In the genomic region with DNA sequence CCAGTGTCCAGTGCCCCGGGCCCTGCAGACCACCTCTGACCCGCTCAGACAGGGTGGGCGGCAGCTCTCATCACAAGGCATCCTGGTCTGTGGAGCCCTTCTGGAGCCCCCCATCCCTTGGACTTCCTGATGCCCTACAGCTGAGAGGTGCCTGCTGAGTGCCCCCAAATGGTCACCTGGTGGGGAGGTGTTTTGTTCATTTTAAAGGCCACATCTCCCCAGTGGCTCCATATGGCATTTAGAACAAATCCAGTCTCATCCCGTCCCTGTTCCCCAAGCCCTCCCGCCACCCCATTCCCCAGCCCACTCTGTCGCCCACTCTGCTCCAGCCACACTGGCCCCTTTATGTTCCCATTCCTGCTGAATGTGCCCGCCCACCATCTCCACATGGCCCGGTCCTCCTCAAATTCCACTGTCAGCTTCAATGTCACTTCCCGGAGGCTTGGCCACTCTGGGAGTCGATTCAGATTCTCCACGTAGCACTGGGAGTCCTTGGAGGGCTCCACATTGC, we compare ENCODE assay signal across 1 cellular context.
TF ChIP-seq lines count a peak whose summit lies in the region.

No MANE protein-coding gene starts in this region.

TF ChIP-seq in H1, 55 proteins besides CTCF, POLR2A, EP300 and RAD21:
- TF ChIP-seq SP4 (IDR thresholded peaks at IDR 0.05; ENCODE audit: low read length), result no peak
- no peak for TF ChIP-seq FOSL1 (IDR thresholded peaks at IDR 0.05; ENCODE audit: insufficient read depth, low read depth, low read length)
- TF ChIP-seq, protein P1, sequence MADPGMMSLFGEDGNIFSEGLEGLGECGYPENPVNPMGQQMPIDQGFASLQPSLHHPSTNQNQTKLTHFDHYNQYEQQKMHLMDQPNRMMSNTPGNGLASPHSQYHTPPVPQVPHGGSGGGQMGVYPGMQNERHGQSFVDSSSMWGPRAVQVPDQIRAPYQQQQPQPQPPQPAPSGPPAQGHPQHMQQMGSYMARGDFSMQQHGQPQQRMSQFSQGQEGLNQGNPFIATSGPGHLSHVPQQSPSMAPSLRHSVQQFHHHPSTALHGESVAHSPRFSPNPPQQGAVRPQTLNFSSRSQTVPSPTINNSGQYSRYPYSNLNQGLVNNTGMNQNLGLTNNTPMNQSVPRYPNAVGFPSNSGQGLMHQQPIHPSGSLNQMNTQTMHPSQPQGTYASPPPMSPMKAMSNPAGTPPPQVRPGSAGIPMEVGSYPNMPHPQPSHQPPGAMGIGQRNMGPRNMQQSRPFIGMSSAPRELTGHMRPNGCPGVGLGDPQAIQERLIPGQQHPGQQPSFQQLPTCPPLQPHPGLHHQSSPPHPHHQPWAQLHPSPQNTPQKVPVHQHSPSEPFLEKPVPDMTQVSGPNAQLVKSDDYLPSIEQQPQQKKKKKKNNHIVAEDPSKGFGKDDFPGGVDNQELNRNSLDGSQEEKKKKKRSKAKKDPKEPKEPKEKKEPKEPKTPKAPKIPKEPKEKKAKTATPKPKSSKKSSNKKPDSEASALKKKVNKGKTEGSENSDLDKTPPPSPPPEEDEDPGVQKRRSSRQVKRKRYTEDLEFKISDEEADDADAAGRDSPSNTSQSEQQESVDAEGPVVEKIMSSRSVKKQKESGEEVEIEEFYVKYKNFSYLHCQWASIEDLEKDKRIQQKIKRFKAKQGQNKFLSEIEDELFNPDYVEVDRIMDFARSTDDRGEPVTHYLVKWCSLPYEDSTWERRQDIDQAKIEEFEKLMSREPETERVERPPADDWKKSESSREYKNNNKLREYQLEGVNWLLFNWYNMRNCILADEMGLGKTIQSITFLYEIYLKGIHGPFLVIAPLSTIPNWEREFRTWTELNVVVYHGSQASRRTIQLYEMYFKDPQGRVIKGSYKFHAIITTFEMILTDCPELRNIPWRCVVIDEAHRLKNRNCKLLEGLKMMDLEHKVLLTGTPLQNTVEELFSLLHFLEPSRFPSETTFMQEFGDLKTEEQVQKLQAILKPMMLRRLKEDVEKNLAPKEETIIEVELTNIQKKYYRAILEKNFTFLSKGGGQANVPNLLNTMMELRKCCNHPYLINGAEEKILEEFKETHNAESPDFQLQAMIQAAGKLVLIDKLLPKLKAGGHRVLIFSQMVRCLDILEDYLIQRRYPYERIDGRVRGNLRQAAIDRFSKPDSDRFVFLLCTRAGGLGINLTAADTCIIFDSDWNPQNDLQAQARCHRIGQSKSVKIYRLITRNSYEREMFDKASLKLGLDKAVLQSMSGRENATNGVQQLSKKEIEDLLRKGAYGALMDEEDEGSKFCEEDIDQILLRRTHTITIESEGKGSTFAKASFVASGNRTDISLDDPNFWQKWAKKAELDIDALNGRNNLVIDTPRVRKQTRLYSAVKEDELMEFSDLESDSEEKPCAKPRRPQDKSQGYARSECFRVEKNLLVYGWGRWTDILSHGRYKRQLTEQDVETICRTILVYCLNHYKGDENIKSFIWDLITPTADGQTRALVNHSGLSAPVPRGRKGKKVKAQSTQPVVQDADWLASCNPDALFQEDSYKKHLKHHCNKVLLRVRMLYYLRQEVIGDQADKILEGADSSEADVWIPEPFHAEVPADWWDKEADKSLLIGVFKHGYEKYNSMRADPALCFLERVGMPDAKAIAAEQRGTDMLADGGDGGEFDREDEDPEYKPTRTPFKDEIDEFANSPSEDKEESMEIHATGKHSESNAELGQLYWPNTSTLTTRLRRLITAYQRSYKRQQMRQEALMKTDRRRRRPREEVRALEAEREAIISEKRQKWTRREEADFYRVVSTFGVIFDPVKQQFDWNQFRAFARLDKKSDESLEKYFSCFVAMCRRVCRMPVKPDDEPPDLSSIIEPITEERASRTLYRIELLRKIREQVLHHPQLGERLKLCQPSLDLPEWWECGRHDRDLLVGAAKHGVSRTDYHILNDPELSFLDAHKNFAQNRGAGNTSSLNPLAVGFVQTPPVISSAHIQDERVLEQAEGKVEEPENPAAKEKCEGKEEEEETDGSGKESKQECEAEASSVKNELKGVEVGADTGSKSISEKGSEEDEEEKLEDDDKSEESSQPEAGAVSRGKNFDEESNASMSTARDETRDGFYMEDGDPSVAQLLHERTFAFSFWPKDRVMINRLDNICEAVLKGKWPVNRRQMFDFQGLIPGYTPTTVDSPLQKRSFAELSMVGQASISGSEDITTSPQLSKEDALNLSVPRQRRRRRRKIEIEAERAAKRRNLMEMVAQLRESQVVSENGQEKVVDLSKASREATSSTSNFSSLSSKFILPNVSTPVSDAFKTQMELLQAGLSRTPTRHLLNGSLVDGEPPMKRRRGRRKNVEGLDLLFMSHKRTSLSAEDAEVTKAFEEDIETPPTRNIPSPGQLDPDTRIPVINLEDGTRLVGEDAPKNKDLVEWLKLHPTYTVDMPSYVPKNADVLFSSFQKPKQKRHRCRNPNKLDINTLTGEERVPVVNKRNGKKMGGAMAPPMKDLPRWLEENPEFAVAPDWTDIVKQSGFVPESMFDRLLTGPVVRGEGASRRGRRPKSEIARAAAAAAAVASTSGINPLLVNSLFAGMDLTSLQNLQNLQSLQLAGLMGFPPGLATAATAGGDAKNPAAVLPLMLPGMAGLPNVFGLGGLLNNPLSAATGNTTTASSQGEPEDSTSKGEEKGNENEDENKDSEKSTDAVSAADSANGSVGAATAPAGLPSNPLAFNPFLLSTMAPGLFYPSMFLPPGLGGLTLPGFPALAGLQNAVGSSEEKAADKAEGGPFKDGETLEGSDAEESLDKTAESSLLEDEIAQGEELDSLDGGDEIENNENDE (IDR thresholded peaks at IDR 0.05; ENCODE audit: insufficient replicate concordance, low read length), result no peak
- no peak for TF ChIP-seq BCL11A (IDR thresholded peaks at IDR 0.05; ENCODE audit: low read depth in 2 of 2, low read length in 2 of 2)
- TF ChIP-seq TAF1 (IDR thresholded peaks at IDR 0.05; ENCODE audit: low read depth, low read length), result no peak
- TF ChIP-seq YY1 (IDR thresholded peaks at IDR 0.05; ENCODE audit: low read depth, low read length), result no peak
- TF ChIP-seq HDAC2 (IDR thresholded peaks at IDR 0.05; ENCODE audit: borderline replicate concordance in 1 of 2, low read depth in 2 of 2, low read length in 2 of 2), result no peak
- TF ChIP-seq, protein P2, sequence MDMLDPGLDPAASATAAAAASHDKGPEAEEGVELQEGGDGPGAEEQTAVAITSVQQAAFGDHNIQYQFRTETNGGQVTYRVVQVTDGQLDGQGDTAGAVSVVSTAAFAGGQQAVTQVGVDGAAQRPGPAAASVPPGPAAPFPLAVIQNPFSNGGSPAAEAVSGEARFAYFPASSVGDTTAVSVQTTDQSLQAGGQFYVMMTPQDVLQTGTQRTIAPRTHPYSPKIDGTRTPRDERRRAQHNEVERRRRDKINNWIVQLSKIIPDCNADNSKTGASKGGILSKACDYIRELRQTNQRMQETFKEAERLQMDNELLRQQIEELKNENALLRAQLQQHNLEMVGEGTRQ (IDR thresholded peaks at IDR 0.05; ENCODE audit: low read length), result no peak
- TF ChIP-seq RBBP5 (IDR thresholded peaks at IDR 0.05; ENCODE audit: borderline replicate concordance, low read depth, low read length), result no peak
- TF ChIP-seq, protein P3, sequence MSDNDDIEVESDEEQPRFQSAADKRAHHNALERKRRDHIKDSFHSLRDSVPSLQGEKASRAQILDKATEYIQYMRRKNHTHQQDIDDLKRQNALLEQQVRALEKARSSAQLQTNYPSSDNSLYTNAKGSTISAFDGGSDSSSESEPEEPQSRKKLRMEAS (IDR thresholded peaks at IDR 0.05), result no peak
- no peak for TF ChIP-seq RNF2 (IDR thresholded peaks at IDR 0.05; ENCODE audit: borderline replicate concordance, low read depth, low read length, missing control alignments, poor library complexity, severe bottlenecking)
- TF ChIP-seq SUZ12 (IDR thresholded peaks at IDR 0.05; ENCODE audit: low read length), result no peak
- TF ChIP-seq CHD2 (IDR thresholded peaks at IDR 0.05; ENCODE audit: low read length), result no peak
- no peak for TF ChIP-seq SIN3A (conservative IDR thresholded peaks at IDR 0.05 in 1 of 2, IDR thresholded peaks at IDR 0.05 in 1 of 2; ENCODE audit: low read depth in 1 of 2, low read length in 2 of 2)
- TF ChIP-seq, protein P4, sequence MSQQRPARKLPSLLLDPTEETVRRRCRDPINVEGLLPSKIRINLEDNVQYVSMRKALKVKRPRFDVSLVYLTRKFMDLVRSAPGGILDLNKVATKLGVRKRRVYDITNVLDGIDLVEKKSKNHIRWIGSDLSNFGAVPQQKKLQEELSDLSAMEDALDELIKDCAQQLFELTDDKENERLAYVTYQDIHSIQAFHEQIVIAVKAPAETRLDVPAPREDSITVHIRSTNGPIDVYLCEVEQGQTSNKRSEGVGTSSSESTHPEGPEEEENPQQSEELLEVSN (IDR thresholded peaks at IDR 0.05), result no peak
